ENCODE assay signal across 8 cellular contexts in genomic region chr12:2813214-2813554, GRCh38. TPM values are rescaled to one million over a fixed set of nuclear protein-coding genes. Genes with fewer than 3 reads are reported as not detected.
DNase-seq lines count a peak whose midpoint lies in the region; ATAC-seq, FAIRE-seq and TF ChIP-seq lines count a peak whose summit lies in the region.

No MANE protein-coding gene starts in this region.

- no peak for ATAC-seq in activated T-cell treated with anti-CD3 and anti-CD28 coated beads, Interleukin-2, amount 50 U/mL, for 72 hours (replicated peaks in 1 of 2)
- ATAC-seq in K562 (no peak), lung (ENCODE audit: insufficient read depth, low FRiP score) (no peak), upper lobe of right lung (no peak), GM21786 (IDR thresholded peaks at IDR 0.05; ENCODE audit: unreplicated experiment) (no peak)

- peak overlapping the region; percentile 97 for H3K27ac ChIP-seq in K562 (ENCODE audit: extremely low read depth, low read depth, low read length)
- H3K27ac ChIP-seq in lung (ENCODE audit: low read depth in 1 of 2, low read length in 1 of 2): peak overlapping the region; percentile 88 to 97
- peak overlapping the region; percentile 96 for H3K27ac ChIP-seq in upper lobe of right lung

- no TSS peak for BruUV-seq in K562 (replicated peaks; lab: Mats Ljungman, UMichigan)

- in situ Hi-C loops in K562 (cut with MboI): no loop called here

- intact Hi-C loops in K562 (cut with micrococcal nuclease) (no loop called here), upper lobe of right lung (cut with DNase I) (no loop called here)

- DNase-seq in activated T-cell treated with anti-CD3 and anti-CD28 coated beads, Interleukin-2, amount 50 U/mL, for 72 hours: no peak
- DNase-seq in activated T-cell treated with anti-CD3 and anti-CD28 coated beads, Interleukin-2, amount 50 U/mL, for 48 hours: no peak
- no peak for DNase-seq in K562 (ENCODE audit: extremely low read depth in 1 of 4, low spot score in 3 of 4)
- no peak for DNase-seq in lung (ENCODE audit: low spot score)
- DNase-seq in upper lobe of right lung: no peak
- no peak for DNase-seq in NCI-H2029 treated with DMSO at 0.1 percent for 48 hours (lab: John Stamatoyannopoulos, UW)
- DNase-seq in GM20000 (ENCODE audit: low spot score): no peak

- CTCF ChIA-PET in K562 (lab: Yijun Ruan, JAX; ENCODE audit: low intra/inter-chr PET ratio): interaction anchor here (1.0 kb wide), 1 partner anchor 74 kb away, joined by 3 read pairs; no protein-coding TSS in a partner anchor

- H3K36me3 Mint-ChIP-seq in activated T-cell treated with anti-CD3 and anti-CD28 coated beads, Interleukin-2, amount 50 U/mL, for 72 hours (ENCODE audit: insufficient read depth in 2 of 2): peaks cover 0 to 11% of the 10 kb centered on the region in 2 donors

- no peak for TF ChIP-seq POLR2A in K562 (conservative IDR thresholded peaks at IDR 0.05)

- TF ChIP-seq EP300 in K562 (IDR thresholded peaks at IDR 0.05; ENCODE audit: low read length): no peak

- H3K4me1 ChIP-seq in K562 (replicated peaks in 1 of 2; ENCODE audit: control insufficient read depth in 2 of 2, insufficient read depth in 2 of 2, low read length in 2 of 2) (peaks cover 0 to 2% of the 10 kb centered on the region in 2 experiments; a peak in 1 of 5 replicates), lung (ENCODE audit: control insufficient read depth in 2 of 2, insufficient read depth in 2 of 2, low read length in 2 of 2) (no peaks in the 10 kb centered on the region), upper lobe of right lung (peaks cover 5% of the 10 kb centered on the region)

- no peaks in the 10 kb centered on the region for H3K9me1 ChIP-seq in K562 (ENCODE audit: control insufficient read depth, insufficient read depth, low read length)

- WGBS in K562 (ENCODE audit: insufficient coverage, low coverage, missing lambda C conversion rate): 5% methylated on average over 4 of the region's 4 CpGs
- WGBS in lung, 2 donors: 2 to 5% methylated on average over 4 of the region's 4 CpGs

- H3K4me1 Mint-ChIP-seq in activated T-cell treated with anti-CD3 and anti-CD28 coated beads, Interleukin-2, amount 50 U/mL, for 72 hours (ENCODE audit: low read depth): peaks cover 39% of the 10 kb centered on the region

- no peaks in the 10 kb centered on the region for H3K9me3 Mint-ChIP-seq in activated T-cell treated with anti-CD3 and anti-CD28 coated beads, Interleukin-2, amount 50 U/mL, for 72 hours

- H3K27ac Mint-ChIP-seq in activated T-cell treated with anti-CD3 and anti-CD28 coated beads, Interleukin-2, amount 50 U/mL, for 72 hours: peak overlapping the region; percentile 96

- peak overlapping the region; percentile 70 for H3K4me3 ChIP-seq in K562
- H3K4me3 ChIP-seq in lung: peak overlapping the region; percentile 79
- H3K4me3 ChIP-seq in upper lobe of right lung: peak overlapping the region; percentile 73

- peak overlapping the region; percentile 93 for H3K4me2 ChIP-seq in K562 (ENCODE audit: insufficient read depth, low read length)

- POLR2A ChIA-PET in K562 (lab: Yijun Ruan, JAX): interaction anchor here (0.6 to 1.5 kb wide), 3 partner anchors 17 to 160 kb away, joined by 3 to 4 read pairs (median 3); no protein-coding TSS in a partner anchor

- no peaks in the 10 kb centered on the region for H4K20me1 ChIP-seq in K562 (replicated peaks; ENCODE audit: control insufficient read depth, insufficient read depth, low read length)

- H3K79me2 ChIP-seq in K562 (ENCODE audit: control insufficient read depth, insufficient read depth, low read length): peaks cover 19% of the 10 kb centered on the region

- no peak for FAIRE-seq in K562 (lab: Jason Lieb, UNC)

- no peaks in the 10 kb centered on the region for H3K9me3 ChIP-seq in K562 (replicated peaks; ENCODE audit: control insufficient read depth, insufficient read depth, low read depth, low read length)
- H3K9me3 ChIP-seq in lung (ENCODE audit: control insufficient read depth in 2 of 2, insufficient read depth in 1 of 2, low read length in 1 of 2): no peaks in the 10 kb centered on the region
- H3K9me3 ChIP-seq in upper lobe of right lung: no peaks in the 10 kb centered on the region

- H3K4me3 Mint-ChIP-seq in activated T-cell treated with anti-CD3 and anti-CD28 coated beads, Interleukin-2, amount 50 U/mL, for 72 hours: peak overlapping the region; percentile 95 to 99

- no peak for TF ChIP-seq CTCF in K562 (IDR thresholded peaks at IDR 0.05 in 2 of 3, conservative IDR thresholded peaks at IDR 0.05 in 1 of 3; ENCODE audit: insufficient read depth in 2 of 3, low read depth in 1 of 3, low read length in 3 of 3)
- TF ChIP-seq CTCF in lung (IDR thresholded peaks at IDR 0.05; ENCODE audit: control extremely low read depth, extremely low read depth): no peak
- TF ChIP-seq CTCF in upper lobe of right lung (IDR thresholded peaks at IDR 0.05): no peak
- no peak for TF ChIP-seq CTCF in GM20000 (IDR thresholded peaks at IDR 0.05; ENCODE audit: extremely low read depth, missing control alignments)

- H3K9ac ChIP-seq in K562 (ENCODE audit: insufficient read depth in 1 of 2, low read depth in 2 of 2, low read length in 2 of 2): peak overlapping the region; percentile 90 to 99

- no peaks in the 10 kb centered on the region for H3K27me3 ChIP-seq in K562 (ENCODE audit: control insufficient read depth in 2 of 2, insufficient read depth in 2 of 2, low read length in 2 of 2)
- no peaks in the 10 kb centered on the region for H3K27me3 ChIP-seq in lung (ENCODE audit: control insufficient read depth, insufficient read depth)
- no peaks in the 10 kb centered on the region for H3K27me3 ChIP-seq in upper lobe of right lung

- TF ChIP-seq RAD21 in K562 (CRISPR knock-in tag; conservative IDR thresholded peaks at IDR 0.05 in 1 of 2, IDR thresholded peaks at IDR 0.05 in 1 of 2): no peak

- no peaks in the 10 kb centered on the region for H3K27me3 Mint-ChIP-seq in activated T-cell treated with anti-CD3 and anti-CD28 coated beads, Interleukin-2, amount 50 U/mL, for 72 hours (ENCODE audit: low read depth)

- peak overlapping the region; percentile 97; the same call in 1 of the 2 replicates for H2AFZ ChIP-seq in K562 (ENCODE audit: low read depth, low read length)

- peaks cover 22% of the 10 kb centered on the region; the same call in 2 of the 3 replicates for H3K36me3 ChIP-seq in K562 (ENCODE audit: control insufficient read depth, insufficient read depth, low read length)
- peaks cover 0 to 8% of the 10 kb centered on the region in 2 donors for H3K36me3 ChIP-seq in lung (ENCODE audit: control insufficient read depth in 2 of 2, insufficient read depth in 2 of 2, low read length in 2 of 2)
- H3K36me3 ChIP-seq in upper lobe of right lung: peaks cover 18% of the 10 kb centered on the region

RNA-seq across cellular contexts. Expression of gene ITFG2, which starts 0.7 kb away (rescaled TPM):
- total RNA-seq in activated T-cell treated with anti-CD3 and anti-CD28 coated beads, Interleukin-2, amount 50 U/mL, for 72 hours: 10 to 100 TPM; 19.2 to 20.3 TPM
- 82.9 and 129 TPM in 2 replicates for total RNA-seq in K562 (2011; cell fraction: chromatin; rRNA removed; ENCODE audit: low replicate concordance)
- 71.0 and 80.7 TPM in 2 replicates for total RNA-seq in K562 (2011; cell fraction: nucleolus; rRNA removed)
- total RNA-seq in K562 (2011; cell fraction: nucleoplasm; rRNA removed): 91.7 and 103 TPM in 2 replicates
- total RNA-seq in K562 (2014; rRNA removed) (18.3 and 23.3 TPM in 2 replicates), K562 (2014; rRNA removed; fragmentation: Illumina TruSeq; extraction: Trizol) (14.5 and 15.0 TPM in 2 replicates), K562 (2015; rRNA removed; fragmentation: Illumina TruSeq; extraction: Trizol) (17.7 and 18.9 TPM in 2 replicates), K562 (2021) (18.2 and 20.0 TPM in 2 replicates), lung (10 to 100 TPM; 39.3 to 43.0 TPM), upper lobe of right lung (42.3 TPM)
- polyA plus RNA-seq in K562 (2011; rRNA removed) (14.2 and 15.3 TPM in 2 replicates), K562 (2014; fragmentation: Illumina TruSeq; extraction: Trizol) (19.4 and 30.3 TPM in 2 replicates), K562 (2014; fragmentation: Nextera tagmentation; extraction: Ambion mirVana) (10 to 100 TPM; 21.7 to 22.8 TPM), K562 (2014; rRNA removed) (19.9 and 31.1 TPM in 2 replicates), lung (10 to 100 TPM; 22.6 to 26.0 TPM)
- 13.9 and 16.2 TPM in 2 replicates for polyA plus RNA-seq in K562 (2011; cell fraction: cytosol; rRNA removed)
- polyA plus RNA-seq in K562 (2011; cell fraction: nucleus; rRNA removed): 27.4 and 42.2 TPM in 2 replicates
- 20.9 and 34.7 TPM in 2 replicates for polyA plus RNA-seq in K562 (2012)
- 24.9 and 33.1 TPM in 2 replicates for polyA minus RNA-seq in K562 (2011; rRNA and poly(A)+ RNA removed)
- 16.4 and 17.1 TPM in 2 replicates for polyA minus RNA-seq in K562 (2011; cell fraction: cytosol; rRNA and poly(A)+ RNA removed)
- 20.2 and 29.7 TPM in 2 replicates for polyA minus RNA-seq in K562 (2011; cell fraction: nucleus; rRNA and poly(A)+ RNA removed)

RNA-seq across cellular contexts. Expression of gene FKBP4, which starts 18.4 kb away (rescaled TPM):
- 10 to 100 TPM; 64.1 to 75.3 TPM for total RNA-seq in activated T-cell treated with anti-CD3 and anti-CD28 coated beads, Interleukin-2, amount 50 U/mL, for 72 hours
- 111 and 149 TPM in 2 replicates for total RNA-seq in K562 (2011; cell fraction: chromatin; rRNA removed; ENCODE audit: low replicate concordance)
- total RNA-seq in K562 (2011; cell fraction: nucleolus; rRNA removed): 75.3 and 79.9 TPM in 2 replicates
- 72.1 and 90.5 TPM in 2 replicates for total RNA-seq in K562 (2011; cell fraction: nucleoplasm; rRNA removed)
- total RNA-seq in K562 (2014; rRNA removed) (89.5 and 124 TPM in 2 replicates), K562 (2014; rRNA removed; fragmentation: Illumina TruSeq; extraction: Trizol) (98.1 and 105 TPM in 2 replicates), K562 (2015; rRNA removed; fragmentation: Illumina TruSeq; extraction: Trizol) (98.5 and 98.7 TPM in 2 replicates), K562 (2021) (154 and 158 TPM in 2 replicates), lung (10 to 100 TPM; 52.3 to 69.8 TPM), upper lobe of right lung (56.9 TPM)
- polyA plus RNA-seq in K562 (2011; rRNA removed) (70.7 and 90.1 TPM in 2 replicates), K562 (2014; fragmentation: Illumina TruSeq; extraction: Trizol) (115 and 144 TPM in 2 replicates), K562 (2014; fragmentation: Nextera tagmentation; extraction: Ambion mirVana) (10 to 100 TPM; 16.3 to 30.9 TPM), K562 (2014; rRNA removed) (82.4 and 90.7 TPM in 2 replicates), lung (10 to 100 TPM; 26.7 to 34.9 TPM)
- polyA plus RNA-seq in K562 (2011; cell fraction: cytosol; rRNA removed): 59.7 and 61.4 TPM in 2 replicates
- polyA plus RNA-seq in K562 (2011; cell fraction: nucleus; rRNA removed): 77.0 and 87.5 TPM in 2 replicates
- 52.3 and 118 TPM in 2 replicates for polyA plus RNA-seq in K562 (2012)
- polyA minus RNA-seq in K562 (2011; rRNA and poly(A)+ RNA removed): 102 and 125 TPM in 2 replicates
- 53.3 and 73.9 TPM in 2 replicates for polyA minus RNA-seq in K562 (2011; cell fraction: cytosol; rRNA and poly(A)+ RNA removed)
- 59.9 and 81.8 TPM in 2 replicates for polyA minus RNA-seq in K562 (2011; cell fraction: nucleus; rRNA and poly(A)+ RNA removed)

RNA-seq across cellular contexts. Expression of gene NRIP2, which starts 21.7 kb away (rescaled TPM):
- not detected for total RNA-seq in activated T-cell treated with anti-CD3 and anti-CD28 coated beads, Interleukin-2, amount 50 U/mL, for 72 hours
- 0.16 TPM in 1 of 2 replicates, not detected in the other for total RNA-seq in K562 (2011; cell fraction: chromatin; rRNA removed; ENCODE audit: low replicate concordance)
- total RNA-seq in K562 (2011; cell fraction: nucleolus; rRNA removed): not detected in 2 replicates
- not detected in 2 replicates for total RNA-seq in K562 (2011; cell fraction: nucleoplasm; rRNA removed)
- total RNA-seq in K562 (2014; rRNA removed) (not detected in 2 replicates), K562 (2014; rRNA removed; fragmentation: Illumina TruSeq; extraction: Trizol) (not detected in 2 replicates), K562 (2015; rRNA removed; fragmentation: Illumina TruSeq; extraction: Trizol) (not detected in 2 replicates), K562 (2021) (not detected in 2 replicates), lung (1 to 10 TPM in 1 of 2 donors, under 1 TPM in 1; 0.89 to 1.1 TPM), upper lobe of right lung (0.61 TPM)
- polyA plus RNA-seq in K562 (2011; rRNA removed) (0.03 TPM in 1 of 2 replicates, not detected in the other), K562 (2014; fragmentation: Illumina TruSeq; extraction: Trizol) (not detected in 2 replicates), K562 (2014; fragmentation: Nextera tagmentation; extraction: Ambion mirVana) (under 1 TPM; 0.07 to 0.10 TPM), K562 (2014; rRNA removed) (not detected in 2 replicates), lung (under 1 TPM; 0.10 to 0.57 TPM)
- polyA plus RNA-seq in K562 (2011; cell fraction: cytosol; rRNA removed): not detected in 2 replicates
- polyA plus RNA-seq in K562 (2011; cell fraction: nucleus; rRNA removed): not detected in 2 replicates
- 0.72 and 0.83 TPM in 2 replicates for polyA plus RNA-seq in K562 (2012)
- polyA minus RNA-seq in K562 (2011; rRNA and poly(A)+ RNA removed): not detected in 2 replicates
- polyA minus RNA-seq in K562 (2011; cell fraction: cytosol; rRNA and poly(A)+ RNA removed): not detected in 2 replicates
- not detected in 2 replicates for polyA minus RNA-seq in K562 (2011; cell fraction: nucleus; rRNA and poly(A)+ RNA removed)

RNA-seq across cellular contexts. Expression of gene TEX52, which starts 43.7 kb away (rescaled TPM):
- under 1 TPM; 0.28 to 0.48 TPM for total RNA-seq in activated T-cell treated with anti-CD3 and anti-CD28 coated beads, Interleukin-2, amount 50 U/mL, for 72 hours
- not detected in 2 replicates for total RNA-seq in K562 (2011; cell fraction: chromatin; rRNA removed; ENCODE audit: low replicate concordance)
- total RNA-seq in K562 (2011; cell fraction: nucleolus; rRNA removed): not detected in 2 replicates
- not detected in 2 replicates for total RNA-seq in K562 (2011; cell fraction: nucleoplasm; rRNA removed)
- not detected in 2 replicates for total RNA-seq in K562 (2014; rRNA removed)
- not detected in 2 replicates for total RNA-seq in K562 (2014; rRNA removed; fragmentation: Illumina TruSeq; extraction: Trizol)
- total RNA-seq in K562 (2015; rRNA removed; fragmentation: Illumina TruSeq; extraction: Trizol): not detected in 2 replicates
- total RNA-seq in K562 (2021): not detected in 2 replicates
- polyA plus RNA-seq in K562 (2011; rRNA removed): not detected in 2 replicates
- polyA plus RNA-seq in K562 (2011; cell fraction: cytosol; rRNA removed): not detected in 2 replicates
- not detected in 2 replicates for polyA plus RNA-seq in K562 (2011; cell fraction: nucleus; rRNA removed)
- polyA plus RNA-seq in K562 (2012): 0.08 and 0.30 TPM in 2 replicates
- polyA plus RNA-seq in K562 (2014; fragmentation: Illumina TruSeq; extraction: Trizol): not detected in 2 replicates
- not detected for polyA plus RNA-seq in K562 (2014; fragmentation: Nextera tagmentation; extraction: Ambion mirVana)
- polyA plus RNA-seq in K562 (2014; rRNA removed): not detected in 2 replicates
- not detected in 2 replicates for polyA minus RNA-seq in K562 (2011; rRNA and poly(A)+ RNA removed)
- not detected in 2 replicates for polyA minus RNA-seq in K562 (2011; cell fraction: cytosol; rRNA and poly(A)+ RNA removed)
- not detected in 2 replicates for polyA minus RNA-seq in K562 (2011; cell fraction: nucleus; rRNA and poly(A)+ RNA removed)
- not detected for total RNA-seq in lung
- polyA plus RNA-seq in lung: not detected
- total RNA-seq in upper lobe of right lung: not detected
